Comparison of ENCODE assay signal across 32 cellular contexts in genomic region chr12:64530566-64530965, GRCh38.
"Had no signal": no experiment of that assay in that cellular context is flagged by ENCODE, and none has a peak within 500 bp of the region (broad histone marks: within the 10 kb centered on the region; RNA-seq: fewer than 3 reads in every experiment).

No MANE protein-coding gene starts in this region.

- ATAC-seq: activated CD8-positive, alpha-beta T cell treated with anti-CD3 and anti-CD28 coated beads for 36 hours had no signal

- H3K4me3 Mint-ChIP-seq: activated B cell treated with CpG ODN at 0.5 μM for 24 hours; activated CD4-positive, alpha-beta memory T cell treated with anti-CD3 and anti-CD28 coated beads for 36 hours; activated CD4-positive, alpha-beta T cell treated with anti-CD3 and anti-CD28 coated beads, Interleukin-2, amount 10 ng/mL, durations not matched to agents 24 days and 14 days; activated CD8-positive, alpha-beta T cell treated with anti-CD3 and anti-CD28 coated beads for 36 hours; activated naive CD4-positive, alpha-beta T cell treated with anti-CD3 and anti-CD28 coated beads, Interleukin-2, amount 10 ng/mL, durations not matched to agents 7 days and 5 days; activated naive CD4-positive, alpha-beta T cell treated with anti-CD3 and anti-CD28 coated beads, Interleukin-2, amount 50 U/mL, for 24 hours; activated naive CD8-positive, alpha-beta T cell; activated T-cell treated with anti-CD3 and anti-CD28 coated beads, Interleukin-2, amount 50 U/mL, for 4 hours; activated T-cell treated with anti-CD3 and anti-CD28 coated beads, Interleukin-2, amount 50 U/mL, for 72 hours; activated T-helper 1 cell treated with anti-CD3 and anti-CD28 coated beads, Interleukin-12 subunit alpha, Interleukin-12 subunit beta, Interleukin-2, Interleukin-4 antibody, amounts not matched to agents 30 ng/mL and 10 ng/mL and 1 ng/mL, durations not matched to agents 14 hours and 24 hours and 36 hours; brain; central memory CD8-positive, alpha-beta T cell; T-helper 1 cell treated with Interleukin-12 subunit alpha and Interleukin-12 subunit beta and Interleukin-4 antibody, amounts not matched to agents 30 μg/mL and 1 μg/mL, for 36 hours; T-helper 2 cell treated with Interferon-gamma antibody and Interleukin-4, amounts not matched to agents 5 μg/mL and 100 μg/mL, for 36 hours had no signal

- H3K4me1 Mint-ChIP-seq: activated B cell treated with CpG ODN at 0.5 μM for 24 hours; activated CD4-positive, alpha-beta T cell treated with anti-CD3 and anti-CD28 coated beads, Interleukin-2, amount 10 ng/mL, durations not matched to agents 24 days and 14 days; activated naive CD4-positive, alpha-beta T cell treated with anti-CD3 and anti-CD28 coated beads, Interleukin-2, amount 10 ng/mL, durations not matched to agents 7 days and 5 days; activated naive CD4-positive, alpha-beta T cell treated with anti-CD3 and anti-CD28 coated beads, Interleukin-2, amount 50 U/mL, for 24 hours; central memory CD8-positive, alpha-beta T cell had no signal

- H3K9me3 Mint-ChIP-seq: activated B cell treated with CpG ODN at 0.5 μM for 24 hours; activated CD4-positive, alpha-beta memory T cell treated with anti-CD3 and anti-CD28 coated beads for 36 hours; activated CD4-positive, alpha-beta T cell treated with anti-CD3 and anti-CD28 coated beads, Interleukin-2, amount 10 ng/mL, durations not matched to agents 24 days and 14 days; activated CD8-positive, alpha-beta T cell treated with anti-CD3 and anti-CD28 coated beads for 36 hours; activated naive CD4-positive, alpha-beta T cell treated with anti-CD3 and anti-CD28 coated beads, Interleukin-2, amount 10 ng/mL, durations not matched to agents 7 days and 5 days; activated naive CD4-positive, alpha-beta T cell treated with anti-CD3 and anti-CD28 coated beads, Interleukin-2, amount 50 U/mL, for 24 hours; activated T-cell treated with anti-CD3 and anti-CD28 coated beads, Interleukin-2, amount 50 U/mL, for 4 hours; activated T-cell treated with anti-CD3 and anti-CD28 coated beads, Interleukin-2, amount 50 U/mL, for 72 hours; activated T-helper 1 cell treated with anti-CD3 and anti-CD28 coated beads, Interleukin-12 subunit alpha, Interleukin-12 subunit beta, Interleukin-2, Interleukin-4 antibody, amounts not matched to agents 30 ng/mL and 10 ng/mL and 1 ng/mL, durations not matched to agents 14 hours and 24 hours and 36 hours; activated T-helper 2 cell treated with anti-CD3 and anti-CD28 coated beads, Interferon-gamma antibody, Interleukin-2, Interleukin-4, amounts not matched to agents 10 μg/mL and 5 μg/mL and 100 μg/mL, durations not matched to agents 14 hours and 24 hours and 36 hours; brain; central memory CD8-positive, alpha-beta T cell; T-helper 1 cell treated with Interleukin-12 subunit alpha and Interleukin-12 subunit beta and Interleukin-4 antibody, amounts not matched to agents 30 μg/mL and 1 μg/mL, for 36 hours; T-helper 2 cell treated with Interferon-gamma antibody and Interleukin-4, amounts not matched to agents 5 μg/mL and 100 μg/mL, for 36 hours had no signal

- DNase-seq: activated B cell treated with CpG ODN at 0.5 μM for 24 hours; activated CD4-positive, alpha-beta memory T cell treated with anti-CD3 and anti-CD28 coated beads for 36 hours; activated CD4-positive, alpha-beta T cell treated with anti-CD3 and anti-CD28 coated beads for 4 hours; activated CD4-positive, alpha-beta T cell treated with anti-CD3 and anti-CD28 coated beads, Interleukin-2, amount 10 ng/mL, durations not matched to agents 24 days and 14 days; activated CD4-positive, alpha-beta T cell treated with anti-CD3 and anti-CD28 coated beads, Interleukin-2, amount 50 U/mL, for 1 hour; activated CD4-positive, alpha-beta T cell treated with anti-CD3 and anti-CD28 coated beads, Interleukin-2, amount 50 U/mL, for 4 hours; activated CD4-positive, CD25-positive, alpha-beta regulatory T cell treated with anti-CD3 and anti-CD28 coated beads, Interleukin-2, amount 50 U/mL, for 72 hours; activated CD8-positive, alpha-beta memory T cell treated with anti-CD3 and anti-CD28 coated beads, Interleukin-2, amount 50 U/mL, for 4 hours; activated CD8-positive, alpha-beta T cell treated with anti-CD3 and anti-CD28 coated beads for 36 hours; activated effector memory CD4-positive, alpha-beta T cell treated with Interleukin-2 at 50 U/mL for 16 hours; activated gamma-delta T cell; activated naive CD4-positive, alpha-beta T cell treated with anti-CD3 and anti-CD28 coated beads, Interleukin-2, amount 10 ng/mL, durations not matched to agents 7 days and 5 days; activated naive CD4-positive, alpha-beta T cell treated with Interleukin-2 at 50 U/mL for 16 hours; activated T-cell treated with anti-CD3 and anti-CD28 coated beads for 4 hours; activated T-cell treated with anti-CD3 and anti-CD28 coated beads, Interleukin-2, amount 50 U/mL, for 1 hour; activated T-cell treated with anti-CD3 and anti-CD28 coated beads, Interleukin-2, amount 50 U/mL, for 4 hours; activated T-cell treated with anti-CD3 and anti-CD28 coated beads, Interleukin-2, amount 50 U/mL, for 72 hours; amygdala; anterior cingulate cortex; caudate nucleus; cerebellar nuclear complex; T-helper 1 cell; T-helper 2 cell; T-helper 9 cell had no signal

- H3K36me3 Mint-ChIP-seq: activated CD4-positive, alpha-beta memory T cell treated with anti-CD3 and anti-CD28 coated beads for 36 hours; activated naive CD4-positive, alpha-beta T cell treated with anti-CD3 and anti-CD28 coated beads, Interleukin-2, amount 10 ng/mL, durations not matched to agents 7 days and 5 days; activated naive CD4-positive, alpha-beta T cell treated with anti-CD3 and anti-CD28 coated beads, Interleukin-2, amount 50 U/mL, for 24 hours; activated naive CD8-positive, alpha-beta T cell; brain had no signal

- H3K27me3 Mint-ChIP-seq: activated B cell treated with CpG ODN at 0.5 μM for 24 hours; activated CD4-positive, alpha-beta memory T cell treated with anti-CD3 and anti-CD28 coated beads for 36 hours; activated CD8-positive, alpha-beta T cell treated with anti-CD3 and anti-CD28 coated beads for 36 hours; activated naive CD4-positive, alpha-beta T cell treated with anti-CD3 and anti-CD28 coated beads, Interleukin-2, amount 50 U/mL, for 24 hours; activated naive CD8-positive, alpha-beta T cell; central memory CD8-positive, alpha-beta T cell had no signal

- H3K27ac Mint-ChIP-seq: activated B cell treated with CpG ODN at 0.5 μM for 24 hours; activated CD4-positive, alpha-beta memory T cell treated with anti-CD3 and anti-CD28 coated beads for 36 hours; activated CD4-positive, alpha-beta T cell treated with anti-CD3 and anti-CD28 coated beads, Interleukin-2, amount 10 ng/mL, durations not matched to agents 24 days and 14 days; activated CD8-positive, alpha-beta T cell treated with anti-CD3 and anti-CD28 coated beads for 36 hours; activated naive CD4-positive, alpha-beta T cell treated with anti-CD3 and anti-CD28 coated beads, Interleukin-2, amount 10 ng/mL, durations not matched to agents 7 days and 5 days; activated naive CD4-positive, alpha-beta T cell treated with anti-CD3 and anti-CD28 coated beads, Interleukin-2, amount 50 U/mL, for 24 hours; activated naive CD8-positive, alpha-beta T cell; activated T-cell treated with anti-CD3 and anti-CD28 coated beads, Interleukin-2, amount 50 U/mL, for 72 hours; activated T-helper 1 cell treated with anti-CD3 and anti-CD28 coated beads, Interleukin-12 subunit alpha, Interleukin-12 subunit beta, Interleukin-2, Interleukin-4 antibody, amounts not matched to agents 30 ng/mL and 10 ng/mL and 1 ng/mL, durations not matched to agents 14 hours and 24 hours and 36 hours; activated T-helper 2 cell treated with anti-CD3 and anti-CD28 coated beads, Interferon-gamma antibody, Interleukin-2, Interleukin-4, amounts not matched to agents 10 μg/mL and 5 μg/mL and 100 μg/mL, durations not matched to agents 14 hours and 24 hours and 36 hours; brain; T-helper 1 cell treated with Interleukin-12 subunit alpha and Interleukin-12 subunit beta and Interleukin-4 antibody, amounts not matched to agents 30 μg/mL and 1 μg/mL, for 36 hours; T-helper 2 cell treated with Interferon-gamma antibody and Interleukin-4, amounts not matched to agents 5 μg/mL and 100 μg/mL, for 36 hours had no signal
